ENCODE assay signal across 13 cellular contexts in the genomic region with DNA sequence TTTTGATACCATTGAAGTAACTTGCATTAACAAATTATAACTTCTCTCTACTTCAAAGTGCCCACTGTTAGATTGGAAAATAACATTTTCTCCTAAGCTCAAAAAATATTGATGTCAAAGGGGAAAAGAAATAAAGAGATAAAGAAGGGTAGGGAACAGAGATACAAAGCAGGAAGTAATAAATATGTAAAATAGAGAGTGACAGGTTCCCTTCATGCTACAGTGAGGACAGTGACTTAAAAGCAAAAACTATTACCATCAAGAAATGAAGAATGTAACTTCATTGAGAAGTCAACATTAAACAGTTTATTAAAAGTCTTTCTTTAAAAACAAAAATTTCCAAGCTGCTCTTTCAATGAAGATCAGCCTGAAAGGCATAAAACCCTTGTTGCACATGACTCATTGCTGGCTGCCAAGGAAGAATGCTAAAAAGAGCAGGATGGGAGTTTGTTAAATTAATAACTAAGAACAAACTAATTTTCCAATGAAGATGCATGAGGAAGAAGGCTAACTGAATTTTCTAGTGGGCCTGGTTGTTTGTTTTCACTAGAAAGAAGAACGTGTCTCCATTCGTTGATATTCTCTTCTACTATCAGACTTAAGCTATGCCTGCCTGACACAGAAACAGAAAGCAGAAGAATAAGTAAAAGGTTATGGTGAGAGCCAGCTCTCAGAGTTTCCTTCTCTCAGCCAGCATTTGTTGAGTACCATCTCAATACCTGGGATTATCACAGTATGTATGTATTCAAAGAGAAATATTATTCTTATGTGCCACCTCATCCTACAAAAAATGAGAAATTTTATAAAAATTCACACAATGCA.
DNase-seq lines count a peak whose midpoint lies in the region; ATAC-seq and TF ChIP-seq lines count a peak whose summit lies in the region.
"Had no signal": no experiment of that assay in that cellular context is flagged by ENCODE, and none has a peak within 500 bp of the region (broad histone marks: within the 10 kb centered on the region; RNA-seq: fewer than 3 reads in every experiment).

No MANE protein-coding gene starts in this region.

- H3K27me3 ChIP-seq in DOHH2 (ENCODE audit: control insufficient read depth, low read length) (no peaks in the 10 kb centered on the region), Karpas-422 (ENCODE audit: low read length) (no peaks in the 10 kb centered on the region)
- H3K27me3 ChIP-seq: BLaER1, tibial artery had no signal

- no peaks in the 10 kb centered on the region for H3K27me3 Mint-ChIP-seq in activated B cell treated with CpG ODN at 0.5 μM for 24 hours

- H3K4me2 ChIP-seq in DOHH2 (ENCODE audit: low read length), result peak overlapping the region; percentile 1; the same call in 1 of the 2 replicates
- H3K4me2 ChIP-seq in Karpas-422 (ENCODE audit: low read depth, low read length, poor library complexity, severe bottlenecking), result no peak overlapping the region
- H3K4me2 ChIP-seq: BLaER1 had no signal

- POLR2A ChIA-PET in activated B cell treated with CpG ODN at 0.5 μM for 24 hours (lab: Charles Lee), result interaction anchor here (0.9 kb wide), 1 partner anchor 197 kb away, joined by 3 read pairs; no protein-coding TSS in a partner anchor

- H3K36me3 Mint-ChIP-seq in activated B cell treated with CpG ODN at 0.5 μM for 24 hours (ENCODE audit: low read depth), result no peaks in the 10 kb centered on the region
- H3K36me3 Mint-ChIP-seq: T-cell had no signal

- H3K36me3 ChIP-seq in DOHH2 (ENCODE audit: control insufficient read depth, low read length), result no peaks in the 10 kb centered on the region
- no peaks in the 10 kb centered on the region for H3K36me3 ChIP-seq in Karpas-422 (ENCODE audit: insufficient read depth, low read length)
- H3K36me3 ChIP-seq: BLaER1, tibial artery had no signal

- H3K9me3 Mint-ChIP-seq in activated B cell treated with CpG ODN at 0.5 μM for 24 hours, result no peaks in the 10 kb centered on the region
- H3K9me3 Mint-ChIP-seq: T-cell had no signal

- CTCF ChIA-PET in activated B cell treated with CpG ODN at 0.5 μM for 24 hours (lab: Charles Lee), result interaction anchor here (1.1 kb wide), 1 partner anchor 269 kb away, joined by 3 read pairs; no protein-coding TSS in a partner anchor

- H3K9me3 ChIP-seq in DOHH2 (ENCODE audit: control insufficient read depth, insufficient read depth, low read length) (no peaks in the 10 kb centered on the region), Karpas-422 (ENCODE audit: low read length) (no peaks in the 10 kb centered on the region)
- H3K9me3 ChIP-seq: BLaER1, tibial artery had no signal

- H3K9ac ChIP-seq in Karpas-422 (ENCODE audit: low read length), result no peak overlapping the region
- H3K9ac ChIP-seq: BLaER1 had no signal

- H3K4me3 ChIP-seq in DOHH2 (ENCODE audit: low read length) (no peak overlapping the region), Karpas-422 (ENCODE audit: low read length) (no peak overlapping the region)
- H3K4me3 ChIP-seq: BLaER1, tibial artery had no signal

- no peaks in the 10 kb centered on the region for H3K79me2 ChIP-seq in DOHH2 (ENCODE audit: control insufficient read depth, low read length)
- no peaks in the 10 kb centered on the region for H3K79me2 ChIP-seq in Karpas-422 (ENCODE audit: low read length)

- DNase-seq in activated B cell treated with CpG ODN at 0.5 μM for 24 hours (no peak), NK-92 (lab: John Stamatoyannopoulos, UW; ENCODE audit: unreplicated experiment) (no peak), Karpas-422 (no peak), NCI-H526 (lab: John Stamatoyannopoulos, UW) (no peak), DMS 273 treated with DMSO at 0.1 percent for 48 hours (lab: John Stamatoyannopoulos, UW) (no peak)
- DNase-seq: NCI-H187 treated with DMSO at 0.1 percent for 48 hours, T-cell, tibial artery had no signal

- H3K4me1 ChIP-seq in DOHH2 (ENCODE audit: control insufficient read depth, low read length) (peaks cover 8% of the 10 kb centered on the region), Karpas-422 (ENCODE audit: low read length) (peaks cover 3% of the 10 kb centered on the region)

- no peaks in the 10 kb centered on the region for H3F3A ChIP-seq in DOHH2 (ENCODE audit: control insufficient read depth, insufficient read depth)

- peak overlapping the region; percentile 54 for H3K4me3 Mint-ChIP-seq in activated B cell treated with CpG ODN at 0.5 μM for 24 hours
- H3K4me3 Mint-ChIP-seq: T-cell had no signal

- no peaks in the 10 kb centered on the region for H4K20me1 ChIP-seq in DOHH2 (ENCODE audit: control insufficient read depth, insufficient read depth, low read depth, low read length)
- no peaks in the 10 kb centered on the region for H4K20me1 ChIP-seq in Karpas-422 (ENCODE audit: insufficient read depth, low read depth, low read length)
- H4K20me1 ChIP-seq: BLaER1 had no signal

- H3K9me2 ChIP-seq in DOHH2 (replicated peaks; ENCODE audit: control insufficient read depth, low read length) (no peaks in the 10 kb centered on the region), Karpas-422 (replicated peaks; ENCODE audit: insufficient read depth, low read length) (no peaks in the 10 kb centered on the region)

- H3K4me1 Mint-ChIP-seq in activated B cell treated with CpG ODN at 0.5 μM for 24 hours, result peaks cover 23% of the 10 kb centered on the region
- H3K4me1 Mint-ChIP-seq: T-cell had no signal

- H3K27ac ChIP-seq in DOHH2 (ENCODE audit: low read depth, low read length) (no peak overlapping the region), Karpas-422 (ENCODE audit: low read length) (no peak overlapping the region)
- H3K27ac ChIP-seq: BLaER1, tibial artery had no signal

- intact Hi-C loops in activated B cell treated with CpG ODN at 0.5 μM for 24 hours (cut with micrococcal nuclease), result loop anchor here (5.0 kb wide), 1 partner anchor 197 kb away; the partner anchor contains the start of gene NREP

- no peak overlapping the region for H3K27ac Mint-ChIP-seq in activated B cell treated with CpG ODN at 0.5 μM for 24 hours
- H3K27ac Mint-ChIP-seq: T-cell had no signal

- TF ChIP-seq CTCF in DOHH2 (IDR thresholded peaks at IDR 0.05; ENCODE audit: low read depth, low read length, poor library complexity, severe bottlenecking) (no peak), activated B cell treated with CpG ODN at 0.5 μM for 24 hours (IDR thresholded peaks at IDR 0.05) (no peak)

- no peak overlapping the region for H2AFZ ChIP-seq in Karpas-422 (ENCODE audit: low read length)

- ATAC-seq in GM19455 (IDR thresholded peaks at IDR 0.05; ENCODE audit: unreplicated experiment), result peak; percentile 74
- ATAC-seq in HG03064 (IDR thresholded peaks at IDR 0.05; ENCODE audit: low read depth, unreplicated experiment), result peak; percentile 78
- ATAC-seq in activated B cell treated with CpG ODN at 0.5 μM for 24 hours (ENCODE audit: low read depth), result peak; percentile 49
- ATAC-seq: HCT116, T-cell had no signal
